In genomic region chr19:48145596-48146254, GRCh38 we compare ENCODE assay signal across 1 cellular context.
TF ChIP-seq lines count a peak whose summit lies in the region.

No MANE protein-coding gene starts in this region.

TF ChIP-seq in H1, 55 proteins besides CTCF, POLR2A, EP300 and RAD21:
- TF ChIP-seq SIRT6 (IDR thresholded peaks at IDR 0.05; ENCODE audit: low read length) (no peak), GABPA (IDR thresholded peaks at IDR 0.05; ENCODE audit: borderline replicate concordance, insufficient read depth, low read length) (no peak), PHF8 (conservative IDR thresholded peaks at IDR 0.05; ENCODE audit: low read depth, low read length) (no peak), EZH2 (IDR thresholded peaks at IDR 0.05; ENCODE audit: low read depth, low read length, severe bottlenecking) (no peak), ASH2L (IDR thresholded peaks at IDR 0.05; ENCODE audit: low read length) (no peak), CHD7 (IDR thresholded peaks at IDR 0.05; ENCODE audit: insufficient replicate concordance, low read length) (no peak), ATF3 (IDR thresholded peaks at IDR 0.05; ENCODE audit: insufficient read depth, low read depth, low read length) (no peak), TAF1 (IDR thresholded peaks at IDR 0.05; ENCODE audit: low read depth, low read length) (no peak), RBBP5 (IDR thresholded peaks at IDR 0.05; ENCODE audit: borderline replicate concordance, low read depth, low read length) (no peak), SRF (IDR thresholded peaks at IDR 0.05; ENCODE audit: low read depth, low read length) (no peak), KDM4A (IDR thresholded peaks at IDR 0.05; ENCODE audit: low read depth, low read length, severe bottlenecking) (no peak), RFX5 (IDR thresholded peaks at IDR 0.05; ENCODE audit: borderline replicate concordance, low read depth, low read length) (no peak), SIX5 (IDR thresholded peaks at IDR 0.05; ENCODE audit: low read depth, low read length) (no peak), MAX (IDR thresholded peaks at IDR 0.05) (no peak), YY1 (IDR thresholded peaks at IDR 0.05; ENCODE audit: low read depth, low read length) (no peak), HDAC2 (IDR thresholded peaks at IDR 0.05; ENCODE audit: borderline replicate concordance in 1 of 2, low read depth in 2 of 2, low read length in 2 of 2) (no peak), CREB1 (IDR thresholded peaks at IDR 0.05) (no peak), SIN3A (conservative IDR thresholded peaks at IDR 0.05 in 1 of 2, IDR thresholded peaks at IDR 0.05 in 1 of 2; ENCODE audit: low read depth in 1 of 2, low read length in 2 of 2) (no peak)
